ENCODE assay signal across 16 cellular contexts in genomic region chr2:26039603-26040367, GRCh38. TPM values are rescaled to one million over a fixed set of nuclear protein-coding genes. Genes with fewer than 3 reads are reported as not detected.
DNase-seq lines count a peak whose midpoint lies in the region; ATAC-seq and TF ChIP-seq lines count a peak whose summit lies in the region.
"Had no signal": no experiment of that assay in that cellular context is flagged by ENCODE, and none has a peak within 500 bp of the region (broad histone marks: within the 10 kb centered on the region; RNA-seq: fewer than 3 reads in every experiment).

No MANE protein-coding gene starts in this region.

- peak overlapping the region; percentile 11; the same call in 1 of the 2 replicates for H3K4me2 ChIP-seq in DND-41 (ENCODE audit: insufficient read depth, low read length)
- H3K4me2 ChIP-seq in Loucy (ENCODE audit: low read depth, low read length, poor library complexity, severe bottlenecking): peak overlapping the region; percentile 95

- peak overlapping the region; percentile 2 to 41 for H3K4me3 Mint-ChIP-seq in effector memory CD8-positive, alpha-beta T cell
- H3K4me3 Mint-ChIP-seq: CD8-positive, alpha-beta T cell had no signal

- H3K27me3 ChIP-seq in DND-41 (ENCODE audit: insufficient read depth, low read length, poor library complexity) (no peaks in the 10 kb centered on the region), Loucy (ENCODE audit: insufficient read depth, low read length, poor library complexity, severe bottlenecking) (no peaks in the 10 kb centered on the region), neutrophil (no peaks in the 10 kb centered on the region)
- H3K27me3 ChIP-seq: BE2C, SJSA1 had no signal

- no peak overlapping the region for H3K27ac ChIP-seq in DND-41 (ENCODE audit: low read length)
- H3K27ac ChIP-seq in neutrophil: peak overlapping the region; percentile 43
- H3K27ac ChIP-seq: SJSA1 had no signal

- H3K9me3 ChIP-seq in DND-41 (ENCODE audit: insufficient read depth, low read length, severe bottlenecking): no peaks in the 10 kb centered on the region
- H3K9me3 ChIP-seq in Loucy (ENCODE audit: insufficient read depth, low read depth, low read length): no peaks in the 10 kb centered on the region
- no peaks in the 10 kb centered on the region for H3K9me3 ChIP-seq in neutrophil
- H3K9me3 ChIP-seq: BE2C, SJSA1 had no signal

- H3K4me1 Mint-ChIP-seq in effector memory CD8-positive, alpha-beta T cell (ENCODE audit: low read depth in 2 of 2): peaks cover 53 to 63% of the 10 kb centered on the region in 2 donors

- H3K79me2 ChIP-seq in DND-41 (ENCODE audit: insufficient read depth, low read length): peaks cover 100% of the 10 kb centered on the region
- peaks cover 100% of the 10 kb centered on the region for H3K79me2 ChIP-seq in Loucy (ENCODE audit: insufficient read depth, low read length)

- no peak for ATAC-seq in DND-41 (ENCODE audit: insufficient read depth, low read depth)
- no peak for ATAC-seq in effector memory CD8-positive, alpha-beta T cell (replicated peaks)
- ATAC-seq: CD8-positive, alpha-beta T cell had no signal

- H4K20me1 ChIP-seq in DND-41 (ENCODE audit: insufficient read depth, low read length): peaks cover 73% of the 10 kb centered on the region
- peaks cover 89% of the 10 kb centered on the region for H4K20me1 ChIP-seq in Loucy (ENCODE audit: insufficient read depth, low read length, poor library complexity, severe bottlenecking)

- no peak for TF ChIP-seq CTCF in DND-41 (IDR thresholded peaks at IDR 0.05; ENCODE audit: borderline replicate concordance, extremely low read depth, low read length, poor library complexity, severe bottlenecking)
- no peak for TF ChIP-seq CTCF in Loucy (conservative IDR thresholded peaks at IDR 0.05; ENCODE audit: low read length)
- TF ChIP-seq CTCF in neutrophil (IDR thresholded peaks at IDR 0.05): no peak

- no peaks in the 10 kb centered on the region for H3F3A ChIP-seq in Loucy (ENCODE audit: low read depth)

- H3K4me3 ChIP-seq in DND-41 (ENCODE audit: low read depth in 1 of 2, low read length in 2 of 2) (no peak overlapping the region), Loucy (ENCODE audit: low read length, poor library complexity, severe bottlenecking) (peak overlapping the region; percentile 61), neutrophil (ENCODE audit: low read depth in 1 of 2, low read length in 1 of 2) (no peak overlapping the region)
- H3K4me3 ChIP-seq: HAP-1, SJSA1 had no signal

- no peak for DNase-seq in DND-41
- DNase-seq in effector memory CD8-positive, alpha-beta T cell: no peak
- no peak for DNase-seq in GF-D8 (lab: John Stamatoyannopoulos, UW)
- DNase-seq in mesenteric fat pad (ENCODE audit: low spot score): no peak
- no peak for DNase-seq in COLO668 (lab: John Stamatoyannopoulos, UW; ENCODE audit: unreplicated experiment)
- DNase-seq in globus pallidus (ENCODE audit: low spot score): no peak
- DNase-seq: BE2C; CD8-positive, alpha-beta T cell; NCI-H146; NCI-H2227 treated with DMSO at 0.1 percent for 48 hours; NCI-H526; OCI-M1 had no signal

- H2AFZ ChIP-seq in DND-41 (ENCODE audit: low read depth, low read length) (no peak overlapping the region), Loucy (ENCODE audit: low read length) (no peak overlapping the region)

- H3K36me3 ChIP-seq in DND-41 (ENCODE audit: insufficient read depth, low read length) (peaks cover 33% of the 10 kb centered on the region), Loucy (ENCODE audit: insufficient read depth, low read length) (no peaks in the 10 kb centered on the region), neutrophil (peaks cover 13% of the 10 kb centered on the region)

- no peaks in the 10 kb centered on the region for H3K9me3 Mint-ChIP-seq in effector memory CD8-positive, alpha-beta T cell
- H3K9me3 Mint-ChIP-seq: CD8-positive, alpha-beta T cell had no signal

- H3K9ac ChIP-seq in DND-41 (ENCODE audit: low read depth, low read length): no peak overlapping the region
- H3K9ac ChIP-seq in Loucy (ENCODE audit: low read depth, low read length, poor library complexity, severe bottlenecking): no peak overlapping the region

- H3K9me2 ChIP-seq in Loucy (replicated peaks; ENCODE audit: low read depth, low read length): no peaks in the 10 kb centered on the region

- H3K4me1 ChIP-seq in DND-41 (ENCODE audit: insufficient read depth, low read length) (peaks cover 56% of the 10 kb centered on the region), Loucy (ENCODE audit: insufficient read depth, low read length, poor library complexity, severe bottlenecking) (peaks cover 41% of the 10 kb centered on the region), neutrophil (ENCODE audit: control insufficient read depth in 1 of 2, insufficient read depth in 1 of 2, low read depth in 1 of 2, low read length in 1 of 2) (peaks cover 75 to 79% of the 10 kb centered on the region in 2 experiments)
- H3K4me1 ChIP-seq: BE2C had no signal

- peaks cover 47% of the 10 kb centered on the region for H3K36me3 Mint-ChIP-seq in effector memory CD8-positive, alpha-beta T cell (ENCODE audit: insufficient read depth)

- H3K27ac Mint-ChIP-seq in effector memory CD8-positive, alpha-beta T cell: no peak overlapping the region
- H3K27ac Mint-ChIP-seq: CD8-positive, alpha-beta T cell had no signal

- H3K27me3 Mint-ChIP-seq in effector memory CD8-positive, alpha-beta T cell: no peaks in the 10 kb centered on the region

RNA-seq across cellular contexts. Expression of gene RAB10, which starts 5.9 kb away (rescaled TPM):
- 118 TPM for total RNA-seq in mesenteric fat pad

RNA-seq across cellular contexts. Expression of gene KIF3C, which starts 57.5 kb away (rescaled TPM):
- 7.4 TPM for total RNA-seq in mesenteric fat pad
